ENCODE assay signal across 7 cellular contexts in the genomic region with DNA sequence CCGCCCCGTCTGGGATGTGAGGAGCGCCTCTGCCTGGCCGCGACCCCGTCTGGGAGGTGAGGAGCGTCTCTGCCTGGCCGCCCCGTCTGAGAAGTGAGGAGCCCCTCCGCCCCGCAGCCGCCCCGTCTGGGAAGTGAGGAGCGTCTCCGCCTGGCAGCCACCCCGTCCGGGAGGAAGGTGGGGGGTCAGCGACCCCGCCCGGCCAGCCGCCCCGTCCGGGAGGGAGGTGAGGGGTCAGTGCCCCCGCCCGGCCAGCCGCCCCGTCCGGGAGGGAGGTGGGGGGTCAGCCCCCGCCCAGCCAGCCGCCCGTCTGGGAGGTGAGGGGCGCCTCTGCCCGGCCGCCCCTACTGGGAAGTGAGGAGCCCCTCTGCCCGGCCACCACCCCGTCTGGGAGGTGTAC. TPM values are rescaled to one million over a fixed set of nuclear protein-coding genes. Genes with fewer than 3 reads are reported as not detected.
"Had no signal": no experiment of that assay in that cellular context is flagged by ENCODE, and none has a peak within 500 bp of the region (broad histone marks: within the 10 kb centered on the region; RNA-seq: fewer than 3 reads in every experiment).

No MANE protein-coding gene starts in this region.

RNA-seq across cellular contexts. Expression of gene TSPAN10, which starts 18.7 kb away (rescaled TPM):
- total RNA-seq: Peyer's patch had no signal

RNA-seq across cellular contexts. Expression of gene PDE6G, which starts 38.0 kb away (rescaled TPM):
- total RNA-seq: PC-3, Peyer's patch, Right ventricle myocardium inferior, Right ventricle myocardium superior, RPMI7951, SJSA1, SK-MEL-5 had no signal
